2 cellular contexts compared by ENCODE assay signal in genomic region chr16:84156342-84156784, GRCh38.
TF ChIP-seq lines count a peak whose summit lies in the region.

No MANE protein-coding gene starts in this region.

TF ChIP-seq in Ishikawa, 13 proteins besides CTCF, POLR2A, EP300 and RAD21:
- no peak for TF ChIP-seq FOXM1 (IDR thresholded peaks at IDR 0.05; ENCODE audit: borderline replicate concordance, low read depth)
- TF ChIP-seq EGR1 (IDR thresholded peaks at IDR 0.05), result no peak
- no peak for TF ChIP-seq TCF12 (IDR thresholded peaks at IDR 0.05; ENCODE audit: low read depth)
- TF ChIP-seq, protein P1, sequence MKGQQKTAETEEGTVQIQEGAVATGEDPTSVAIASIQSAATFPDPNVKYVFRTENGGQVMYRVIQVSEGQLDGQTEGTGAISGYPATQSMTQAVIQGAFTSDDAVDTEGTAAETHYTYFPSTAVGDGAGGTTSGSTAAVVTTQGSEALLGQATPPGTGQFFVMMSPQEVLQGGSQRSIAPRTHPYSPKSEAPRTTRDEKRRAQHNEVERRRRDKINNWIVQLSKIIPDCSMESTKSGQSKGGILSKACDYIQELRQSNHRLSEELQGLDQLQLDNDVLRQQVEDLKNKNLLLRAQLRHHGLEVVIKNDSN (IDR thresholded peaks at IDR 0.05), result 0 out of 2 replicates have a peak, but pooled peaks have one; percentile 35
- TF ChIP-seq, protein P2, sequence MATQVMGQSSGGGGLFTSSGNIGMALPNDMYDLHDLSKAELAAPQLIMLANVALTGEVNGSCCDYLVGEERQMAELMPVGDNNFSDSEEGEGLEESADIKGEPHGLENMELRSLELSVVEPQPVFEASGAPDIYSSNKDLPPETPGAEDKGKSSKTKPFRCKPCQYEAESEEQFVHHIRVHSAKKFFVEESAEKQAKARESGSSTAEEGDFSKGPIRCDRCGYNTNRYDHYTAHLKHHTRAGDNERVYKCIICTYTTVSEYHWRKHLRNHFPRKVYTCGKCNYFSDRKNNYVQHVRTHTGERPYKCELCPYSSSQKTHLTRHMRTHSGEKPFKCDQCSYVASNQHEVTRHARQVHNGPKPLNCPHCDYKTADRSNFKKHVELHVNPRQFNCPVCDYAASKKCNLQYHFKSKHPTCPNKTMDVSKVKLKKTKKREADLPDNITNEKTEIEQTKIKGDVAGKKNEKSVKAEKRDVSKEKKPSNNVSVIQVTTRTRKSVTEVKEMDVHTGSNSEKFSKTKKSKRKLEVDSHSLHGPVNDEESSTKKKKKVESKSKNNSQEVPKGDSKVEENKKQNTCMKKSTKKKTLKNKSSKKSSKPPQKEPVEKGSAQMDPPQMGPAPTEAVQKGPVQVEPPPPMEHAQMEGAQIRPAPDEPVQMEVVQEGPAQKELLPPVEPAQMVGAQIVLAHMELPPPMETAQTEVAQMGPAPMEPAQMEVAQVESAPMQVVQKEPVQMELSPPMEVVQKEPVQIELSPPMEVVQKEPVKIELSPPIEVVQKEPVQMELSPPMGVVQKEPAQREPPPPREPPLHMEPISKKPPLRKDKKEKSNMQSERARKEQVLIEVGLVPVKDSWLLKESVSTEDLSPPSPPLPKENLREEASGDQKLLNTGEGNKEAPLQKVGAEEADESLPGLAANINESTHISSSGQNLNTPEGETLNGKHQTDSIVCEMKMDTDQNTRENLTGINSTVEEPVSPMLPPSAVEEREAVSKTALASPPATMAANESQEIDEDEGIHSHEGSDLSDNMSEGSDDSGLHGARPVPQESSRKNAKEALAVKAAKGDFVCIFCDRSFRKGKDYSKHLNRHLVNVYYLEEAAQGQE (IDR thresholded peaks at IDR 0.05; ENCODE audit: low read depth), result no peak
- TF ChIP-seq TEAD4 (IDR thresholded peaks at IDR 0.05), result peak; percentile 51; the same call in 1 of the 2 replicates
- TF ChIP-seq TAF1 (IDR thresholded peaks at IDR 0.05; ENCODE audit: low read depth), result no peak
- no peak for TF ChIP-seq ZBTB7A (IDR thresholded peaks at IDR 0.05; ENCODE audit: low read depth)
- no peak for TF ChIP-seq CREB1 (IDR thresholded peaks at IDR 0.05; ENCODE audit: low read depth)
- TF ChIP-seq MAX (IDR thresholded peaks at IDR 0.05), result 0 out of 2 replicates have a peak, but pooled peaks have one; percentile 24
- TF ChIP-seq YY1 (IDR thresholded peaks at IDR 0.05; ENCODE audit: low read depth), result no peak
- TF ChIP-seq NFIC (IDR thresholded peaks at IDR 0.05), result peak; percentile 50; the same call in 1 of the 2 replicates
- no peak for TF ChIP-seq CEBPB (IDR thresholded peaks at IDR 0.05)

TF ChIP-seq in GM12878, 131 proteins besides CTCF, POLR2A, EP300 and RAD21:
- TF ChIP-seq BACH1 (IDR thresholded peaks at IDR 0.05; ENCODE audit: borderline replicate concordance) (no peak), ZNF24 (IDR thresholded peaks at IDR 0.05) (no peak), JUND (IDR thresholded peaks at IDR 0.05; ENCODE audit: low read depth, low read length) (no peak), ZNF384 (IDR thresholded peaks at IDR 0.05; ENCODE audit: borderline replicate concordance, low read depth, low read length) (no peak), ZBED1 (IDR thresholded peaks at IDR 0.05; ENCODE audit: borderline replicate concordance) (no peak), ZZZ3 (IDR thresholded peaks at IDR 0.05; ENCODE audit: control insufficient read depth, insufficient read length, low read depth) (no peak), PML (IDR thresholded peaks at IDR 0.05; ENCODE audit: low read length) (no peak), IKZF2 (IDR thresholded peaks at IDR 0.05) (no peak), HDAC2 (IDR thresholded peaks at IDR 0.05) (no peak), STAT1 (conservative IDR thresholded peaks at IDR 0.05) (no peak), CHD2 (IDR thresholded peaks at IDR 0.05; ENCODE audit: borderline replicate concordance, low read depth, low read length) (no peak), SUZ12 (IDR thresholded peaks at IDR 0.05; ENCODE audit: unreplicated experiment) (no peak), BRCA1 (IDR thresholded peaks at IDR 0.05; ENCODE audit: low read depth, low read length) (no peak), CEBPB (IDR thresholded peaks at IDR 0.05; ENCODE audit: borderline replicate concordance in 1 of 2, low read depth in 2 of 2, low read length in 2 of 2) (no peak), EZH2 (IDR thresholded peaks at IDR 0.05; ENCODE audit: borderline replicate concordance, control insufficient read depth, low read depth, low read length) (no peak), LARP7 (IDR thresholded peaks at IDR 0.05) (no peak), MYC (IDR thresholded peaks at IDR 0.05; ENCODE audit: insufficient read depth, insufficient read length, insufficient replicate concordance, low read length, severe bottlenecking) (no peak)
- TF ChIP-seq, protein P3, sequence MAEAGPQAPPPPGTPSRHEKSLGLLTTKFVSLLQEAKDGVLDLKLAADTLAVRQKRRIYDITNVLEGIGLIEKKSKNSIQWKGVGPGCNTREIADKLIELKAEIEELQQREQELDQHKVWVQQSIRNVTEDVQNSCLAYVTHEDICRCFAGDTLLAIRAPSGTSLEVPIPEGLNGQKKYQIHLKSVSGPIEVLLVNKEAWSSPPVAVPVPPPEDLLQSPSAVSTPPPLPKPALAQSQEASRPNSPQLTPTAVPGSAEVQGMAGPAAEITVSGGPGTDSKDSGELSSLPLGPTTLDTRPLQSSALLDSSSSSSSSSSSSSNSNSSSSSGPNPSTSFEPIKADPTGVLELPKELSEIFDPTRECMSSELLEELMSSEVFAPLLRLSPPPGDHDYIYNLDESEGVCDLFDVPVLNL (IDR thresholded peaks at IDR 0.05; ENCODE audit: low read depth, low read length), result no peak
